In genomic region chr10:119466076-119466475, GRCh38 we compare ENCODE assay signal across 29 cellular contexts.
"Had no signal": no experiment of that assay in that cellular context is flagged by ENCODE, and none has a peak within 500 bp of the region (broad histone marks: within the 10 kb centered on the region; RNA-seq: fewer than 3 reads in every experiment).

No MANE protein-coding gene starts in this region.

- H3K27ac Mint-ChIP-seq: activated naive CD4-positive, alpha-beta T cell treated with anti-CD3 and anti-CD28 coated beads, Interleukin-2, amount 50 U/mL, for 72 hours; mesothelial cell of epicardium; stimulated activated memory B cell treated with anti-CD40 and anti-IgM and Interleukin-4, amounts not matched to agents 10 μg/mL and 1 μg/mL and 100 μg/mL, for 72 hours; stimulated activated naive CD8-positive, alpha-beta T cell treated with anti-CD3 and anti-CD28 coated beads, Interleukin-15, amount 100 ng/mL, for 72 hours; T-helper 2 cell treated with Interferon-gamma antibody and Interleukin-4, amounts not matched to agents 5 μg/mL and 100 μg/mL, for 36 hours had no signal

- H3K27me3 Mint-ChIP-seq: stimulated activated memory B cell treated with anti-CD40 and anti-IgM and Interleukin-4, amounts not matched to agents 10 μg/mL and 1 μg/mL and 100 μg/mL, for 72 hours; stimulated activated naive CD8-positive, alpha-beta T cell treated with anti-CD3 and anti-CD28 coated beads, Interleukin-15, amount 100 ng/mL, for 72 hours had no signal

- H3K4me3 ChIP-seq: gastrocnemius medialis, hepatocyte, pancreas, prostate gland, sigmoid colon, upper lobe of left lung, vagina had no signal

- H3K4me1 ChIP-seq: gastrocnemius medialis, pancreas, prostate gland, sigmoid colon, upper lobe of left lung had no signal

- H3K9me3 ChIP-seq: gastrocnemius medialis, pancreas, prostate gland, sigmoid colon, upper lobe of left lung, vagina had no signal

- DNase-seq: activated CD4-positive, CD25-positive, alpha-beta regulatory T cell; activated naive CD4-positive, alpha-beta T cell; anterior cingulate cortex; dermis blood vessel endothelial cell; effector CD4-positive, alpha-beta T cell; gastrocnemius medialis; left colon; naive thymus-derived CD4-positive, alpha-beta T cell; pancreas; retina; sigmoid colon; small intestine; stimulated activated CD4-positive, alpha-beta T cell treated with anti-CD3 and anti-CD28 coated beads, Interleukin-4, amount 100 ng/mL, for 4 hours; substantia nigra; upper lobe of left lung had no signal

- H3K36me3 Mint-ChIP-seq: mesothelial cell of epicardium had no signal

- H3K4me1 Mint-ChIP-seq: mesothelial cell of epicardium had no signal

- H3K9me3 Mint-ChIP-seq: central memory CD8-positive, alpha-beta T cell had no signal

- H3K27me3 ChIP-seq: gastrocnemius medialis, hepatocyte, pancreas, sigmoid colon, upper lobe of left lung, vagina had no signal

- H3K36me3 ChIP-seq: gastrocnemius medialis, pancreas, prostate gland, sigmoid colon, upper lobe of left lung, vagina had no signal

- H3K4me3 Mint-ChIP-seq: activated T-cell treated with anti-CD3 and anti-CD28 coated beads, Interleukin-2, amount 50 U/mL, for 4 hours; central memory CD8-positive, alpha-beta T cell; mesothelial cell of epicardium; naive thymus-derived CD4-positive, alpha-beta T cell; stimulated activated memory B cell treated with anti-CD40 and anti-IgM and Interleukin-4, amounts not matched to agents 10 μg/mL and 1 μg/mL and 100 μg/mL, for 72 hours; stimulated activated naive CD8-positive, alpha-beta T cell treated with anti-CD3 and anti-CD28 coated beads, Interleukin-15, amount 100 ng/mL, for 72 hours; T-helper 2 cell treated with Interferon-gamma antibody and Interleukin-4, amounts not matched to agents 5 μg/mL and 100 μg/mL, for 36 hours had no signal

- ATAC-seq: gastrocnemius medialis, left colon had no signal

- FAIRE-seq: colon, endometrium, keratinocyte, pancreas, small intestine had no signal

- H3K27ac ChIP-seq: epithelial cell of prostate, gastrocnemius medialis, hepatocyte, pancreas, prostate gland, sigmoid colon, upper lobe of left lung, vagina had no signal
